In the genomic region with DNA sequence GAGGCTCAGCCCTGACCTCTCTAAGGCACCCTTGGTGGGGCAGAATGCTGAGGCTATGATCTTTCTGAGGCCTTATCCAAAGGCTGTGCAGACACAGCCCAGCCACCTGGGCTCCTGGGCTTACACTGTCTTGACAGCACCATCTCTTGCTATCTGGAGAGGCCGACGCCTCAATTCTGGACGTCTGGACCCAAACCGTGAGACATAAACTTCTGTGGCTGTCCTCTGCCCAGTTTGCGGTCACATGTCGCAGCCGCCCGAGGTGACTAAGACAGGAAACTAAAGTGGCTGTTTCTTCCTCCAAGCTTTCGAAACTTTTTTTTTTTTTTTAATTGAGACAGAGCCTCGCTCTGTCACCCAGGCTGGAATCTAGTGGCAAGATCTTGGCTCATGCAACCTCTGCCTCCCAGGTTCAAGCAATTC, we compare ENCODE assay signal across 9 cellular contexts. TPM values are rescaled to one million over a fixed set of nuclear protein-coding genes. Genes with fewer than 3 reads are reported as not detected.
DNase-seq lines count a peak whose midpoint lies in the region; ATAC-seq and TF ChIP-seq lines count a peak whose summit lies in the region.
"Had no signal": no experiment of that assay in that cellular context is flagged by ENCODE, and none has a peak within 500 bp of the region (broad histone marks: within the 10 kb centered on the region; RNA-seq: fewer than 3 reads in every experiment).

No MANE protein-coding gene starts in this region.

- peak; percentile 77 for ATAC-seq in GM18498 (IDR thresholded peaks at IDR 0.05; ENCODE audit: unreplicated experiment)
- peak; percentile 63 for ATAC-seq in HG02852 (IDR thresholded peaks at IDR 0.05; ENCODE audit: unreplicated experiment)
- no peak for ATAC-seq in HG03045 (IDR thresholded peaks at IDR 0.05; ENCODE audit: unreplicated experiment)

- no peak for TF ChIP-seq CTCF in colonic mucosa (IDR thresholded peaks at IDR 0.05)
- no peak for TF ChIP-seq CTCF in RWPE1 (conservative IDR thresholded peaks at IDR 0.05; ENCODE audit: low read depth)

- no peaks in the 10 kb centered on the region for H3K9me3 ChIP-seq in colonic mucosa

- no peaks in the 10 kb centered on the region for H3K4me1 ChIP-seq in colonic mucosa

- H3K27ac ChIP-seq in colonic mucosa (peak overlapping the region; percentile 67), RWPE1 (no peak overlapping the region)
- H3K27ac ChIP-seq: cardiac muscle cell had no signal

- DNase-seq in RPMI7951 (ENCODE audit: low read depth) (peak; percentile 83), colonic mucosa (no peak), epidermal melanocyte (ENCODE audit: insufficient read length, low spot score) (no peak), RWPE1 (ENCODE audit: low spot score) (no peak)
- DNase-seq in stimulated activated CD8-positive, alpha-beta memory T cell treated with anti-CD3 and anti-CD28 coated beads, Interleukin-4, amount 100 ng/mL, for 48 hours: peak; percentile 58

- no peaks in the 10 kb centered on the region for H3K36me3 ChIP-seq in colonic mucosa
- H3K36me3 ChIP-seq: cardiac muscle cell had no signal

- CTCF ChIA-PET in RWPE1 (lab: Yijun Ruan, JAX): no interaction called here

- peaks cover 11% of the 10 kb centered on the region for H3K27me3 ChIP-seq in colonic mucosa

- no peak overlapping the region for H3K4me3 ChIP-seq in colonic mucosa
- H3K4me3 ChIP-seq: cardiac muscle cell had no signal

- POLR2A ChIA-PET in RWPE1 (lab: Yijun Ruan, JAX; ENCODE audit: low non-redundant PET): no interaction called here

- H3K9ac ChIP-seq in colonic mucosa (ENCODE audit: low read depth in 2 of 2, low read length in 2 of 2): no peak overlapping the region

- intact Hi-C loops in colonic mucosa (cut with DNase I): no loop called here

RNA-seq across cellular contexts. Expression of a gene that starts 49.3 kb away (rescaled TPM):
- not detected in 2 replicates for total RNA-seq in RPMI7951 (2014; rRNA removed; shearing (Covaris generic))
- not detected for total RNA-seq in colonic mucosa

Comparison
In these comparisons a context has a peak if more than half of its experiments do, and no peak if none do; other contexts are left out.
1. DNase-seq: peak in RPMI7951 (single experiment) and stimulated activated CD8-positive, alpha-beta memory T cell treated with anti-CD3 and anti-CD28 coated beads, Interleukin-4, amount 100 ng/mL, for 48 hours (single experiment); none in colonic mucosa (single experiment), epidermal melanocyte (single experiment) and RWPE1 (single experiment).